ENCODE assay signal across 3 cellular contexts in genomic region chr14:34453226-34453625, GRCh38.
TF ChIP-seq lines count a peak whose summit lies in the region.

No MANE protein-coding gene starts in this region.

TF ChIP-seq in SK-N-SH treated with all-trans-retinoic acid at 6 μM for 48 hours, 23 proteins besides CTCF, POLR2A, EP300 and RAD21 (continues in another document):
- TF ChIP-seq ZNF70 (CRISPR knock-in tag; IDR thresholded peaks at IDR 0.05) (no peak), GLIS3 (CRISPR knock-in tag; IDR thresholded peaks at IDR 0.05) (no peak), PATZ1 (CRISPR knock-in tag; IDR thresholded peaks at IDR 0.05; ENCODE audit: borderline replicate concordance) (no peak), CSDC2 (CRISPR knock-in tag; IDR thresholded peaks at IDR 0.05) (no peak), POU6F1 (CRISPR knock-in tag; IDR thresholded peaks at IDR 0.05; ENCODE audit: borderline replicate concordance, low read depth) (no peak), ZNF8 (CRISPR knock-in tag; IDR thresholded peaks at IDR 0.05) (no peak), ZNF565 (CRISPR knock-in tag; conservative IDR thresholded peaks at IDR 0.05; ENCODE audit: low read depth) (no peak), CSRNP3 (CRISPR knock-in tag; IDR thresholded peaks at IDR 0.05) (no peak), ARNTL (CRISPR knock-in tag; IDR thresholded peaks at IDR 0.05; ENCODE audit: borderline replicate concordance, low read depth) (no peak), ZFP3 (CRISPR knock-in tag; IDR thresholded peaks at IDR 0.05) (no peak), ZC3H10 (CRISPR knock-in tag; IDR thresholded peaks at IDR 0.05) (no peak), PPARA (CRISPR knock-in tag; IDR thresholded peaks at IDR 0.05; ENCODE audit: borderline replicate concordance) (no peak)
- TF ChIP-seq, protein P1, sequence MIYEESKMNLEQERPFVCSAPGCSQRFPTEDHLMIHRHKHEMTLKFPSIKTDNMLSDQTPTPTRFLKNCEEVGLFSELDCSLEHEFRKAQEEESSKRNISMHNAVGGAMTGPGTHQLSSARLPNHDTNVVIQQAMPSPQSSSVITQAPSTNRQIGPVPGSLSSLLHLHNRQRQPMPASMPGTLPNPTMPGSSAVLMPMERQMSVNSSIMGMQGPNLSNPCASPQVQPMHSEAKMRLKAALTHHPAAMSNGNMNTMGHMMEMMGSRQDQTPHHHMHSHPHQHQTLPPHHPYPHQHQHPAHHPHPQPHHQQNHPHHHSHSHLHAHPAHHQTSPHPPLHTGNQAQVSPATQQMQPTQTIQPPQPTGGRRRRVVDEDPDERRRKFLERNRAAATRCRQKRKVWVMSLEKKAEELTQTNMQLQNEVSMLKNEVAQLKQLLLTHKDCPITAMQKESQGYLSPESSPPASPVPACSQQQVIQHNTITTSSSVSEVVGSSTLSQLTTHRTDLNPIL (CRISPR knock-in tag; IDR thresholded peaks at IDR 0.05; ENCODE audit: low read depth), result no peak

TF ChIP-seq in SK-N-SH, 30 proteins besides CTCF, POLR2A, EP300 and RAD21:
- TF ChIP-seq RXRA (IDR thresholded peaks at IDR 0.05; ENCODE audit: borderline replicate concordance, low read depth) (no peak), CHD2 (IDR thresholded peaks at IDR 0.05; ENCODE audit: low read length, partially characterized antibody) (no peak), MAX (IDR thresholded peaks at IDR 0.05; ENCODE audit: low read depth) (no peak), RCOR1 (IDR thresholded peaks at IDR 0.05; ENCODE audit: low read length) (no peak), YY1 (IDR thresholded peaks at IDR 0.05; ENCODE audit: low read depth) (no peak), USF1 (IDR thresholded peaks at IDR 0.05; ENCODE audit: borderline replicate concordance, low read depth) (no peak), GATA2 (CRISPR knock-in tag; IDR thresholded peaks at IDR 0.05) (no peak), FOXM1 (IDR thresholded peaks at IDR 0.05; ENCODE audit: low read depth) (no peak), GABPA (IDR thresholded peaks at IDR 0.05; ENCODE audit: low read depth) (no peak), FOSL2 (IDR thresholded peaks at IDR 0.05; ENCODE audit: borderline replicate concordance, low read depth) (no peak), FOXJ3 (CRISPR knock-in tag; IDR thresholded peaks at IDR 0.05) (no peak), TAF1 (IDR thresholded peaks at IDR 0.05; ENCODE audit: borderline replicate concordance, low read depth, low read length) (no peak)
- TF ChIP-seq, protein P2, sequence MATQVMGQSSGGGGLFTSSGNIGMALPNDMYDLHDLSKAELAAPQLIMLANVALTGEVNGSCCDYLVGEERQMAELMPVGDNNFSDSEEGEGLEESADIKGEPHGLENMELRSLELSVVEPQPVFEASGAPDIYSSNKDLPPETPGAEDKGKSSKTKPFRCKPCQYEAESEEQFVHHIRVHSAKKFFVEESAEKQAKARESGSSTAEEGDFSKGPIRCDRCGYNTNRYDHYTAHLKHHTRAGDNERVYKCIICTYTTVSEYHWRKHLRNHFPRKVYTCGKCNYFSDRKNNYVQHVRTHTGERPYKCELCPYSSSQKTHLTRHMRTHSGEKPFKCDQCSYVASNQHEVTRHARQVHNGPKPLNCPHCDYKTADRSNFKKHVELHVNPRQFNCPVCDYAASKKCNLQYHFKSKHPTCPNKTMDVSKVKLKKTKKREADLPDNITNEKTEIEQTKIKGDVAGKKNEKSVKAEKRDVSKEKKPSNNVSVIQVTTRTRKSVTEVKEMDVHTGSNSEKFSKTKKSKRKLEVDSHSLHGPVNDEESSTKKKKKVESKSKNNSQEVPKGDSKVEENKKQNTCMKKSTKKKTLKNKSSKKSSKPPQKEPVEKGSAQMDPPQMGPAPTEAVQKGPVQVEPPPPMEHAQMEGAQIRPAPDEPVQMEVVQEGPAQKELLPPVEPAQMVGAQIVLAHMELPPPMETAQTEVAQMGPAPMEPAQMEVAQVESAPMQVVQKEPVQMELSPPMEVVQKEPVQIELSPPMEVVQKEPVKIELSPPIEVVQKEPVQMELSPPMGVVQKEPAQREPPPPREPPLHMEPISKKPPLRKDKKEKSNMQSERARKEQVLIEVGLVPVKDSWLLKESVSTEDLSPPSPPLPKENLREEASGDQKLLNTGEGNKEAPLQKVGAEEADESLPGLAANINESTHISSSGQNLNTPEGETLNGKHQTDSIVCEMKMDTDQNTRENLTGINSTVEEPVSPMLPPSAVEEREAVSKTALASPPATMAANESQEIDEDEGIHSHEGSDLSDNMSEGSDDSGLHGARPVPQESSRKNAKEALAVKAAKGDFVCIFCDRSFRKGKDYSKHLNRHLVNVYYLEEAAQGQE (IDR thresholded peaks at IDR 0.05; ENCODE audit: low read depth, low read length), result no peak

TF ChIP-seq in HepG2, 621 proteins besides CTCF, POLR2A, EP300 and RAD21:
- no peak for TF ChIP-seq ZFP1 (CRISPR knock-in tag; IDR thresholded peaks at IDR 0.05)
- 0 out of 2 replicates have a peak, but pooled peaks have one; percentile 52 for TF ChIP-seq ZNF12 (CRISPR knock-in tag; IDR thresholded peaks at IDR 0.05)
- TF ChIP-seq ZNF609 (CRISPR knock-in tag; IDR thresholded peaks at IDR 0.05; ENCODE audit: borderline replicate concordance), result 0 out of 2 replicates have a peak, but pooled peaks have one; percentile 16
- 0 out of 2 replicates have a peak, but pooled peaks have one; percentile 44 for TF ChIP-seq PATZ1 (CRISPR knock-in tag; IDR thresholded peaks at IDR 0.05)
- TF ChIP-seq XBP1 (CRISPR knock-in tag; IDR thresholded peaks at IDR 0.05), result no peak
- 0 out of 2 replicates have a peak, but pooled peaks have one; percentile 25 for TF ChIP-seq SMARCE1 (IDR thresholded peaks at IDR 0.05; ENCODE audit: borderline replicate concordance)
- TF ChIP-seq POLR2G (IDR thresholded peaks at IDR 0.05; ENCODE audit: low read depth, low read length), result peak; percentile 36; the same call in 1 of the 2 replicates
- TF ChIP-seq, protein P3, sequence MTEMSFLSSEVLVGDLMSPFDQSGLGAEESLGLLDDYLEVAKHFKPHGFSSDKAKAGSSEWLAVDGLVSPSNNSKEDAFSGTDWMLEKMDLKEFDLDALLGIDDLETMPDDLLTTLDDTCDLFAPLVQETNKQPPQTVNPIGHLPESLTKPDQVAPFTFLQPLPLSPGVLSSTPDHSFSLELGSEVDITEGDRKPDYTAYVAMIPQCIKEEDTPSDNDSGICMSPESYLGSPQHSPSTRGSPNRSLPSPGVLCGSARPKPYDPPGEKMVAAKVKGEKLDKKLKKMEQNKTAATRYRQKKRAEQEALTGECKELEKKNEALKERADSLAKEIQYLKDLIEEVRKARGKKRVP (CRISPR knock-in tag; IDR thresholded peaks at IDR 0.05), result peak in 1 of 2 experiments; percentile 80; a peak in 2 of 4 replicates
- TF ChIP-seq RBM22 (optimal IDR thresholded peaks at IDR 0.05; ENCODE audit: low read length), result peak; percentile 90
- TF ChIP-seq CBX5 (CRISPR knock-in tag; IDR thresholded peaks at IDR 0.05; ENCODE audit: borderline replicate concordance), result 0 out of 2 replicates have a peak, but pooled peaks have one; percentile 48
- peak; percentile 51; the same call in 1 of the 2 replicates for TF ChIP-seq CEBPG (CRISPR knock-in tag; IDR thresholded peaks at IDR 0.05)
- peak; percentile 6 for TF ChIP-seq TEAD3 (CRISPR knock-in tag; optimal IDR thresholded peaks at IDR 0.05; ENCODE audit: borderline replicate concordance)
- TF ChIP-seq GATAD2A (CRISPR knock-in tag; IDR thresholded peaks at IDR 0.05), result peak; percentile 19; the same call in 1 of the 2 replicates
- no peak; the same call in 1 of the 2 replicates for TF ChIP-seq SPEN (CRISPR knock-in tag; IDR thresholded peaks at IDR 0.05; ENCODE audit: low read depth)
- peak; percentile 58; the same call in 1 of the 2 replicates for TF ChIP-seq POLR2AphosphoS2 (IDR thresholded peaks at IDR 0.05; ENCODE audit: low read depth, low read length)
- TF ChIP-seq SOX13 (IDR thresholded peaks at IDR 0.05), result no peak
- TF ChIP-seq SOX13 (CRISPR knock-in tag; conservative IDR thresholded peaks at IDR 0.05 in 1 of 2, IDR thresholded peaks at IDR 0.05 in 1 of 2), result 0 out of 4 replicates have a peak, but pooled peaks of 1 of the 2 experiments have one; percentile 76
